Comparison of ENCODE assay signal across 17 cellular contexts in genomic region chr2:4980989-4981388, GRCh38.
DNase-seq lines count a peak whose midpoint lies in the region; ATAC-seq and TF ChIP-seq lines count a peak whose summit lies in the region.
"Had no signal": no experiment of that assay in that cellular context is flagged by ENCODE, and none has a peak within 500 bp of the region (broad histone marks: within the 10 kb centered on the region; RNA-seq: fewer than 3 reads in every experiment).

No MANE protein-coding gene starts in this region.

- no peak overlapping the region for H4K5ac ChIP-seq in mesendoderm (ENCODE audit: low read length)

- 63% methylated on average over 5 of the region's 5 CpGs for WGBS in esophagus muscularis mucosa
- no CpG with 5 or more reads among the region's 5 CpGs for WGBS in mesendoderm (ENCODE audit: extremely low coverage, insufficient coverage, low lambda C conversion rate)
- WGBS in neuronal stem cell (ENCODE audit: extremely low coverage in 2 of 2, insufficient read length in 2 of 2, insufficient replicate concordance in 1 of 2), 2 donors, result no CpG with 5 or more reads among the region's 5 CpGs

- H3K9ac ChIP-seq in mesendoderm (ENCODE audit: low read length), result no peak overlapping the region
- no peak overlapping the region for H3K9ac ChIP-seq in neuronal stem cell (ENCODE audit: low read depth, low read length, poor library complexity)
- H3K9ac ChIP-seq: BLaER1 had no signal

- H3K79me1 ChIP-seq in mesendoderm (ENCODE audit: low read length), result no peaks in the 10 kb centered on the region
- H3K79me1 ChIP-seq in neuronal stem cell (ENCODE audit: low read depth, low read length), result no peaks in the 10 kb centered on the region

- H3K4me1 ChIP-seq in esophagus muscularis mucosa (no peaks in the 10 kb centered on the region), mesendoderm (ENCODE audit: control insufficient read depth, low read depth, low read length) (no peaks in the 10 kb centered on the region), neuronal stem cell (ENCODE audit: control insufficient read depth in 2 of 2, insufficient read depth in 1 of 2, low read depth in 1 of 2, low read length in 2 of 2) (peaks cover 4 to 7% of the 10 kb centered on the region in 2 donors)
- H3K4me1 ChIP-seq: BE2C, BLaER1 had no signal

- DNase-seq in esophagus muscularis mucosa (ENCODE audit: extremely low spot score), result peak; percentile 77
- peak; percentile 15 for DNase-seq in mesendoderm
- DNase-seq in GM20000 (ENCODE audit: low spot score), result no peak
- DNase-seq in neuronal stem cell (ENCODE audit: low spot score), result no peak
- DNase-seq: 8988T; ACHN; BE2C; C1 segment of cervical spinal cord; CD4-positive, alpha-beta memory T cell; CD4-positive, CD25-positive, alpha-beta regulatory T cell; CD8-positive, alpha-beta memory T cell; COR-L47; DMS 273 treated with DMSO at 0.1 percent for 48 hours; DMS79 treated with DMSO at 0.1 percent for 48 hours; GF-D8 had no signal

- no peaks in the 10 kb centered on the region for H3K27me3 ChIP-seq in esophagus muscularis mucosa
- no peaks in the 10 kb centered on the region for H3K27me3 ChIP-seq in mesendoderm (ENCODE audit: insufficient read depth, low read length, poor library complexity)
- no peaks in the 10 kb centered on the region for H3K27me3 ChIP-seq in neuronal stem cell (ENCODE audit: control insufficient read depth in 3 of 3, insufficient read depth in 3 of 3, low read depth in 1 of 3, low read length in 3 of 3)
- H3K27me3 ChIP-seq: BE2C, BLaER1 had no signal

- no peak overlapping the region for H3K4me2 ChIP-seq in mesendoderm (ENCODE audit: low read length)
- no peak overlapping the region for H3K4me2 ChIP-seq in neuronal stem cell (ENCODE audit: insufficient read depth, low read length, poor library complexity, severe bottlenecking)
- H3K4me2 ChIP-seq: BLaER1 had no signal

- no peak overlapping the region for H2BK15ac ChIP-seq in mesendoderm (replicated peaks; ENCODE audit: low read depth)
- no peak overlapping the region for H2BK15ac ChIP-seq in neuronal stem cell (ENCODE audit: low read length)

- H3K4ac ChIP-seq in mesendoderm (ENCODE audit: low read depth, low read length) (no peak overlapping the region), neuronal stem cell (ENCODE audit: low read length) (no peak overlapping the region)

- H3K79me2 ChIP-seq in mesendoderm (ENCODE audit: control insufficient read depth, insufficient read depth, low read length), result no peaks in the 10 kb centered on the region

- no peak overlapping the region for H2AFZ ChIP-seq in neuronal stem cell (ENCODE audit: low read length)

- no peak overlapping the region for H2BK5ac ChIP-seq in mesendoderm (ENCODE audit: low read length)
- no peak overlapping the region for H2BK5ac ChIP-seq in neuronal stem cell (ENCODE audit: low read length)

- H3K9me3 ChIP-seq in esophagus muscularis mucosa, result no peaks in the 10 kb centered on the region
- peaks cover 0 to 4% of the 10 kb centered on the region in 2 donors for H3K9me3 ChIP-seq in neuronal stem cell (replicated peaks in 1 of 2; ENCODE audit: control insufficient read depth in 2 of 2, insufficient read depth in 1 of 2, low read depth in 1 of 2, low read length in 2 of 2)
- H3K9me3 ChIP-seq: BE2C, BLaER1 had no signal

- H2AK5ac ChIP-seq in mesendoderm (ENCODE audit: low read length) (no peak overlapping the region), neuronal stem cell (ENCODE audit: low read depth, low read length) (no peak overlapping the region)

- H3K56ac ChIP-seq in mesendoderm (ENCODE audit: low read length), result no peak overlapping the region

- H4K91ac ChIP-seq in neuronal stem cell (ENCODE audit: low read depth, low read length, poor library complexity), result no peak overlapping the region

- no peak overlapping the region for H3K18ac ChIP-seq in mesendoderm (ENCODE audit: low read length)
- H3K18ac ChIP-seq in neuronal stem cell (ENCODE audit: low read length), result no peak overlapping the region

- ATAC-seq in HG03378 (IDR thresholded peaks at IDR 0.05; ENCODE audit: unreplicated experiment), result no peak

- H3K14ac ChIP-seq in neuronal stem cell (ENCODE audit: low read length), result no peak overlapping the region

- no peak for TF ChIP-seq EP300 in esophagus muscularis mucosa (IDR thresholded peaks at IDR 0.05)

- H2BK120ac ChIP-seq in mesendoderm (ENCODE audit: low read depth, low read length) (no peak overlapping the region), neuronal stem cell (ENCODE audit: low read depth, low read length) (no peak overlapping the region)

- H3K27ac ChIP-seq in esophagus muscularis mucosa (replicated peaks in 1 of 4) (no peak overlapping the region), mesendoderm (ENCODE audit: low read depth, low read length) (no peak overlapping the region), neuronal stem cell (replicated peaks; ENCODE audit: low read length) (no peak overlapping the region)
- H3K27ac ChIP-seq: BLaER1 had no signal

- H3K23ac ChIP-seq in mesendoderm (ENCODE audit: low read length) (no peak overlapping the region), neuronal stem cell (ENCODE audit: low read depth, low read length, poor library complexity) (no peak overlapping the region)

- H2BK12ac ChIP-seq in neuronal stem cell (ENCODE audit: low read length), result no peak overlapping the region

- H4K8ac ChIP-seq in mesendoderm (ENCODE audit: low read depth, low read length) (no peak overlapping the region), neuronal stem cell (ENCODE audit: low read depth, low read length) (no peak overlapping the region)

- H3K36me3 ChIP-seq in esophagus muscularis mucosa, result no peaks in the 10 kb centered on the region
- no peaks in the 10 kb centered on the region for H3K36me3 ChIP-seq in mesendoderm (ENCODE audit: control insufficient read depth, insufficient read depth, low read length)
- no peaks in the 10 kb centered on the region for H3K36me3 ChIP-seq in neuronal stem cell (replicated peaks in 1 of 2; ENCODE audit: control insufficient read depth in 2 of 2, insufficient read depth in 2 of 2, low read length in 2 of 2)
- H3K36me3 ChIP-seq: BE2C, BLaER1 had no signal

- H3K4me3 ChIP-seq in esophagus muscularis mucosa (no peak overlapping the region), mesendoderm (ENCODE audit: low read length) (no peak overlapping the region), neuronal stem cell (ENCODE audit: low read length in 2 of 2) (no peak overlapping the region)
- H3K4me3 ChIP-seq: BLaER1 had no signal

- TF ChIP-seq CTCF in esophagus muscularis mucosa (IDR thresholded peaks at IDR 0.05) (no peak), GM20000 (IDR thresholded peaks at IDR 0.05; ENCODE audit: extremely low read depth, missing control alignments) (no peak)

- no peak for TF ChIP-seq POLR2A in esophagus muscularis mucosa (IDR thresholded peaks at IDR 0.05; ENCODE audit: low read depth)

- intact Hi-C loops in esophagus muscularis mucosa (cut with DNase I), result no loop called here

Comparison
In these comparisons a context has a peak if more than half of its experiments do, and no peak if none do; other contexts are left out.
1. DNase-seq: peak in esophagus muscularis mucosa (single experiment) and mesendoderm (single experiment); none in GM20000 (single experiment) and neuronal stem cell (single experiment).